ENCODE assay signal across 25 cellular contexts in the genomic region with DNA sequence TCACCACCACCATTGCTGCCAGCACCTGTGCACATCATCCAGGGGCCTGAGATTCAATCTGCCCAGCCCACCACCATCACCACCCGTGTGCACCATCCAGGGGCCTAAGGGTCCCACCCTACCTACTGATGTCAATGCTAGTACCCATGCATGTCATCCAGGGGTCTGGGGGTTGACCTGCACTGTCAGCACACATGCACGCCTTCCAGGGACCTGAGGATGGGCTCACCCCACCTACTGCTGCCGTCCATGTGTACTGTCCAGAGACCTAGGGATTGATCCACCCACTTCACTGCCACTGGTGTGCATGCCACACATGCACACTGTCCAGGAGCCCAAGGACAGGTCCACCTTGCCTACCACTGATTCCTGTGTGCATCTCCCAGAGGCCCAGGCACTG. TPM values are rescaled to one million over a fixed set of nuclear protein-coding genes. Genes with fewer than 3 reads are reported as not detected.
DNase-seq lines count a peak whose midpoint lies in the region; ATAC-seq, FAIRE-seq and TF ChIP-seq lines count a peak whose summit lies in the region.
"Had no signal": no experiment of that assay in that cellular context is flagged by ENCODE, and none has a peak within 500 bp of the region (broad histone marks: within the 10 kb centered on the region; RNA-seq: fewer than 3 reads in every experiment).

No MANE protein-coding gene starts in this region.

- no peak for TF ChIP-seq RAD21 in H1 (IDR thresholded peaks at IDR 0.05 in 1 of 2, conservative IDR thresholded peaks at IDR 0.05 in 1 of 2; ENCODE audit: low read depth in 2 of 2, low read length in 2 of 2)

- H4K5ac ChIP-seq in H1 (ENCODE audit: insufficient read length, low read depth, low read length), result no peak overlapping the region

- H2AK5ac ChIP-seq in H1 (ENCODE audit: low read depth, low read length), result no peak overlapping the region
- H2AK5ac ChIP-seq in neuronal stem cell (ENCODE audit: low read depth, low read length), result peak overlapping the region; percentile 32

- TF ChIP-seq EP300 in H1 (IDR thresholded peaks at IDR 0.05; ENCODE audit: borderline replicate concordance in 1 of 2, low read depth in 2 of 2, low read length in 2 of 2), result no peak

- H3K4me3 ChIP-seq in H1 (ENCODE audit: extremely low read depth in 1 of 4, insufficient read depth in 2 of 4, low read depth in 3 of 4, low read length in 4 of 4), result no peak overlapping the region
- H3K4me3 ChIP-seq in neuronal stem cell (ENCODE audit: low read length in 2 of 2), result peak overlapping the region in 1 of 2 donors; percentile 44
- H3K4me3 ChIP-seq in upper lobe of right lung, result no peak overlapping the region
- H3K4me3 ChIP-seq: A549, GM12878, GM23248 had no signal

- H3K18ac ChIP-seq in H1 (ENCODE audit: extremely low read depth, low read length), result no peak overlapping the region
- H3K18ac ChIP-seq in neuronal stem cell (ENCODE audit: low read length), result peak overlapping the region; percentile 64

- H3K14ac ChIP-seq in H1 (ENCODE audit: insufficient read length) (no peak overlapping the region), neuronal stem cell (ENCODE audit: low read length) (peak overlapping the region; percentile 31)

- no peak overlapping the region for H3K56ac ChIP-seq in H1 (replicated peaks; ENCODE audit: insufficient read length, low read depth, low read length)

- no peaks in the 10 kb centered on the region for H3K79me2 ChIP-seq in H1 (ENCODE audit: control insufficient read depth in 1 of 2, insufficient read depth in 2 of 2, low read length in 2 of 2)

- intact Hi-C loops in upper lobe of right lung (cut with DNase I), result no loop called here

- no peak for TF ChIP-seq POLR2A in H1 (IDR thresholded peaks at IDR 0.05; ENCODE audit: control extremely low read depth in 1 of 2, low read depth in 2 of 2, low read length in 2 of 2)

- H2AFZ ChIP-seq in H1 (ENCODE audit: low read length), result no peak overlapping the region
- H2AFZ ChIP-seq in neuronal stem cell (ENCODE audit: low read length), result no peak overlapping the region
- H2AFZ ChIP-seq: GM23248 had no signal

- H3K4ac ChIP-seq in H1 (replicated peaks; ENCODE audit: insufficient read length, low read depth, low read length) (no peak overlapping the region), neuronal stem cell (ENCODE audit: low read length) (no peak overlapping the region)

- H4K8ac ChIP-seq in H1 (ENCODE audit: extremely low read depth, insufficient read depth, low read length) (no peak overlapping the region), neuronal stem cell (ENCODE audit: low read depth, low read length) (no peak overlapping the region)

- WGBS in H1 (ENCODE audit: extremely low coverage in 1 of 2, insufficient coverage in 1 of 2, insufficient read length in 1 of 2, insufficient replicate concordance in 2 of 2, low coverage in 1 of 2, low lambda C conversion rate in 2 of 2, missing lambda C conversion rate in 1 of 2), 2 experiments, result 83% methylated on average over 3 of the region's 3 CpGs; no CpG with 5 or more reads in 1 of the 2 experiments
- WGBS in neuronal stem cell (ENCODE audit: extremely low coverage in 2 of 2, insufficient read length in 2 of 2, insufficient replicate concordance in 1 of 2), 2 donors, result no CpG with 5 or more reads among the region's 3 CpGs

- no peaks in the 10 kb centered on the region for H3K23me2 ChIP-seq in H1 (ENCODE audit: low read depth, low read length)

- H4K91ac ChIP-seq in H1 (replicated peaks; ENCODE audit: insufficient read length, low read length), result peak overlapping the region; percentile 19
- H4K91ac ChIP-seq in neuronal stem cell (ENCODE audit: low read depth, low read length, poor library complexity), result no peak overlapping the region

- H3K36me3 ChIP-seq in H1 (ENCODE audit: control insufficient read depth in 2 of 4, insufficient read depth in 4 of 4, low read length in 3 of 4) (no peaks in the 10 kb centered on the region), neuronal stem cell (replicated peaks in 1 of 2; ENCODE audit: control insufficient read depth in 2 of 2, insufficient read depth in 2 of 2, low read length in 2 of 2) (no peaks in the 10 kb centered on the region), upper lobe of right lung (no peaks in the 10 kb centered on the region)

- H3K23ac ChIP-seq in H1 (ENCODE audit: insufficient read length) (no peak overlapping the region), neuronal stem cell (ENCODE audit: low read depth, low read length, poor library complexity) (no peak overlapping the region)

- H2BK5ac ChIP-seq in H1 (ENCODE audit: low read depth, low read length), result no peak overlapping the region
- no peak overlapping the region for H2BK5ac ChIP-seq in neuronal stem cell (ENCODE audit: low read length)

- H3K4me1 ChIP-seq in H1 (replicated peaks in 1 of 4; ENCODE audit: control insufficient read depth in 3 of 4, insufficient read depth in 4 of 4, low read length in 3 of 4), result no peaks in the 10 kb centered on the region
- H3K4me1 ChIP-seq in neuronal stem cell (ENCODE audit: control insufficient read depth in 2 of 2, insufficient read depth in 1 of 2, low read depth in 1 of 2, low read length in 2 of 2), result no peaks in the 10 kb centered on the region
- H3K4me1 ChIP-seq in upper lobe of right lung, result no peaks in the 10 kb centered on the region
- H3K4me1 ChIP-seq: A549 had no signal

- TF ChIP-seq CTCF in H1 (IDR thresholded peaks at IDR 0.05; ENCODE audit: control extremely low read depth in 1 of 3, insufficient read depth in 1 of 3, low read depth in 1 of 3, low read length in 3 of 3) (no peak), upper lobe of right lung (IDR thresholded peaks at IDR 0.05) (no peak)

- DNase-seq in D341Med (ENCODE audit: low spot score) (peak; percentile 5), H1 (ENCODE audit: low read depth in 1 of 2, low spot score in 2 of 2) (no peak), neuronal stem cell (ENCODE audit: low spot score) (no peak), upper lobe of right lung (peak; percentile 32)
- DNase-seq: 8988T; ACHN; AML-193; C1 segment of cervical spinal cord; CD4-positive, alpha-beta memory T cell; COR-L47; DMS 273 treated with DMSO at 0.1 percent for 48 hours; DMS79; EL; GDM1; GM23248; H9 had no signal

- peak; percentile 26 for ATAC-seq in upper lobe of right lung
- no peak for ATAC-seq in GM19324 (IDR thresholded peaks at IDR 0.05; ENCODE audit: low FRiP score, unreplicated experiment)
- no peak for ATAC-seq in HG02678 (IDR thresholded peaks at IDR 0.05; ENCODE audit: unreplicated experiment)
- no peak for ATAC-seq in GM18858 (IDR thresholded peaks at IDR 0.05; ENCODE audit: unreplicated experiment)
- ATAC-seq: A549, GM12878, HCT116 had no signal

- CTCF ChIA-PET in H1 (lab: Charles Lee; ENCODE audit: partially characterized antibody), result interaction anchor here (0.9 kb wide), 1 partner anchor 57 kb away, joined by 3 read pairs; no protein-coding TSS in a partner anchor

- H3K27ac ChIP-seq in H1 (ENCODE audit: low read depth, low read length) (no peak overlapping the region), neuronal stem cell (replicated peaks; ENCODE audit: low read length) (no peak overlapping the region), upper lobe of right lung (no peak overlapping the region)
- H3K27ac ChIP-seq: A549, GM23248 had no signal

- no peak for FAIRE-seq in H1 (lab: Jason Lieb, UNC)
- FAIRE-seq: A549, D721Med, GM12878 had no signal

- H2BK20ac ChIP-seq in H1 (ENCODE audit: low read length), result no peak overlapping the region

- H3K9ac ChIP-seq in H1 (replicated peaks in 1 of 4; ENCODE audit: extremely low read depth in 1 of 4, low read depth in 3 of 4, low read length in 3 of 4), result no peak overlapping the region
- H3K9ac ChIP-seq in neuronal stem cell (ENCODE audit: low read depth, low read length, poor library complexity), result no peak overlapping the region
- H3K9ac ChIP-seq: GM23248 had no signal

- H2BK15ac ChIP-seq in H1 (ENCODE audit: low read length), result no peak overlapping the region
- no peak overlapping the region for H2BK15ac ChIP-seq in neuronal stem cell (ENCODE audit: low read length)

- H3K4me2 ChIP-seq in H1 (ENCODE audit: insufficient read depth in 1 of 2, low read depth in 2 of 2, low read length in 2 of 2) (no peak overlapping the region), neuronal stem cell (ENCODE audit: insufficient read depth, low read length, poor library complexity, severe bottlenecking) (no peak overlapping the region)
- H3K4me2 ChIP-seq: A549 had no signal

- no peaks in the 10 kb centered on the region for H3K9me3 ChIP-seq in H1 (ENCODE audit: insufficient read depth in 2 of 2, low read depth in 1 of 2, low read length in 1 of 2)
- no peaks in the 10 kb centered on the region for H3K9me3 ChIP-seq in neuronal stem cell (replicated peaks in 1 of 2; ENCODE audit: control insufficient read depth in 2 of 2, insufficient read depth in 1 of 2, low read depth in 1 of 2, low read length in 2 of 2)
- H3K9me3 ChIP-seq in upper lobe of right lung, result no peaks in the 10 kb centered on the region
- H3K9me3 ChIP-seq: A549 had no signal

- H3K27me3 ChIP-seq in H1 (replicated peaks in 1 of 4; ENCODE audit: control insufficient read depth in 3 of 4, extremely low read depth in 1 of 4, insufficient read depth in 3 of 4, low read length in 3 of 4), result no peaks in the 10 kb centered on the region
- no peaks in the 10 kb centered on the region for H3K27me3 ChIP-seq in neuronal stem cell (ENCODE audit: control insufficient read depth in 3 of 3, insufficient read depth in 3 of 3, low read depth in 1 of 3, low read length in 3 of 3)
- H3K27me3 ChIP-seq in upper lobe of right lung, result no peaks in the 10 kb centered on the region

- H4K20me1 ChIP-seq in H1 (replicated peaks in 1 of 2; ENCODE audit: control insufficient read depth in 1 of 2, insufficient read depth in 2 of 2, low read length in 2 of 2), result no peaks in the 10 kb centered on the region

- H2BK12ac ChIP-seq in H1 (ENCODE audit: low read depth, low read length) (no peak overlapping the region), neuronal stem cell (ENCODE audit: low read length) (peak overlapping the region; percentile 84)

- H2BK120ac ChIP-seq in H1 (replicated peaks; ENCODE audit: low read depth, low read length), result no peak overlapping the region
- no peak overlapping the region for H2BK120ac ChIP-seq in neuronal stem cell (ENCODE audit: low read depth, low read length)

- POLR2A ChIA-PET in H1 (lab: Charles Lee; ENCODE audit: partially characterized antibody), result no interaction called here

- H3K79me1 ChIP-seq in H1 (ENCODE audit: low read depth, low read length), result no peaks in the 10 kb centered on the region
- H3K79me1 ChIP-seq in neuronal stem cell (ENCODE audit: low read depth, low read length), result no peaks in the 10 kb centered on the region

RNA-seq across cellular contexts. Expression of gene OXT, which starts 11.9 kb away (rescaled TPM):
- total RNA-seq in H1 (2021; fragmentation: NEBNext Ultra II Directional; extraction: Animal tissue kit (Norgen Biotek cat#: 25700)), result not detected in 2 replicates
- polyA plus RNA-seq in H1 (2011; rRNA removed), result not detected in 2 replicates
- not detected for polyA plus RNA-seq in H1 (2011; cell fraction: cytosol; rRNA removed)
- polyA plus RNA-seq in H1 (2011; cell fraction: nucleus; rRNA removed), result not detected
- polyA plus RNA-seq in H1 (2012, experiment 1 of 2), result 0.51 to 0.70 TPM in 2 of 4 replicates, not detected in the others
- not detected for polyA plus RNA-seq in H1 (2012, experiment 2 of 2)
- polyA plus RNA-seq in H1 (2013, experiment 1 of 2), result 0.95 TPM
- 0.85 TPM for polyA plus RNA-seq in H1 (2013, experiment 2 of 2)
- not detected in 2 replicates for polyA minus RNA-seq in H1 (2011; rRNA and poly(A)+ RNA removed)
- polyA minus RNA-seq in H1 (2011; cell fraction: cytosol; rRNA and poly(A)+ RNA removed), result not detected
- not detected for polyA minus RNA-seq in H1 (2011; cell fraction: nucleus; rRNA and poly(A)+ RNA removed)
- polyA plus RNA-seq in neuronal stem cell (2013, experiment 1 of 2), result 0.17 TPM
- polyA plus RNA-seq in neuronal stem cell (2013, experiment 2 of 2), result 0.12 TPM
- total RNA-seq in upper lobe of right lung, result not detected
- total RNA-seq: GM12878, GM23248, H4, H9 had no signal
- polyA plus RNA-seq: A549, BJ, GM12878 had no signal

RNA-seq across cellular contexts. Expression of gene MRPS26, which starts 13.6 kb away (rescaled TPM):
- total RNA-seq in H1 (2021; fragmentation: NEBNext Ultra II Directional; extraction: Animal tissue kit (Norgen Biotek cat#: 25700)), result 100 and 103 TPM in 2 replicates
- 83.6 and 99.2 TPM in 2 replicates for polyA plus RNA-seq in H1 (2011; rRNA removed)
- 125 TPM for polyA plus RNA-seq in H1 (2011; cell fraction: cytosol; rRNA removed)
- polyA plus RNA-seq in H1 (2011; cell fraction: nucleus; rRNA removed), result 95.7 TPM
- 81.4 to 116 TPM (median 109 TPM) in 4 replicates for polyA plus RNA-seq in H1 (2012, experiment 1 of 2)
- 82.9 TPM for polyA plus RNA-seq in H1 (2012, experiment 2 of 2)
- polyA plus RNA-seq in H1 (2013, experiment 1 of 2), result 62.7 TPM
- 62.2 TPM for polyA plus RNA-seq in H1 (2013, experiment 2 of 2)
- polyA minus RNA-seq in H1 (2011; rRNA and poly(A)+ RNA removed), result 17.6 and 27.5 TPM in 2 replicates
- polyA minus RNA-seq in H1 (2011; cell fraction: cytosol; rRNA and poly(A)+ RNA removed), result 38.5 TPM
- 29.2 TPM for polyA minus RNA-seq in H1 (2011; cell fraction: nucleus; rRNA and poly(A)+ RNA removed)
- 58.4 TPM for polyA plus RNA-seq in neuronal stem cell (2013, experiment 1 of 2)
- 57.2 TPM for polyA plus RNA-seq in neuronal stem cell (2013, experiment 2 of 2)
- total RNA-seq in upper lobe of right lung, result 32.0 TPM

RNA-seq across cellular contexts. Expression of gene GNRH2, which starts 16.1 kb away (rescaled TPM):
- total RNA-seq in H1 (2021; fragmentation: NEBNext Ultra II Directional; extraction: Animal tissue kit (Norgen Biotek cat#: 25700)), result 0.61 and 0.82 TPM in 2 replicates
- 0.09 and 0.16 TPM in 2 replicates for polyA plus RNA-seq in H1 (2011; rRNA removed)
- polyA plus RNA-seq in H1 (2011; cell fraction: cytosol; rRNA removed), result 0.16 TPM
- polyA plus RNA-seq in H1 (2011; cell fraction: nucleus; rRNA removed), result 1.5 TPM
- polyA plus RNA-seq in H1 (2012, experiment 1 of 2), result 0.27 to 0.90 TPM (median 0.64 TPM) in 3 of 4 replicates, not detected in the other
- polyA plus RNA-seq in H1 (2012, experiment 2 of 2), result not detected
- polyA plus RNA-seq in H1 (2013, experiment 1 of 2), result not detected
- 0.18 TPM for polyA plus RNA-seq in H1 (2013, experiment 2 of 2)
- 0.34 and 1.4 TPM in 2 replicates for polyA minus RNA-seq in H1 (2011; rRNA and poly(A)+ RNA removed)
- polyA minus RNA-seq in H1 (2011; cell fraction: cytosol; rRNA and poly(A)+ RNA removed), result not detected
- 2.2 TPM for polyA minus RNA-seq in H1 (2011; cell fraction: nucleus; rRNA and poly(A)+ RNA removed)
- not detected for polyA plus RNA-seq in neuronal stem cell (2013, experiment 1 of 2)
- polyA plus RNA-seq in neuronal stem cell (2013, experiment 2 of 2), result not detected
- total RNA-seq in upper lobe of right lung, result not detected
- total RNA-seq: GM23248, H4 had no signal
- polyA plus RNA-seq: BJ; CD4-positive, alpha-beta memory T cell; GM23248 had no signal

RNA-seq across cellular contexts. Expression of gene AVP, which starts 25.0 kb away (rescaled TPM):
- 0.77 TPM in 1 of 2 replicates, not detected in the other for total RNA-seq in H1 (2021; fragmentation: NEBNext Ultra II Directional; extraction: Animal tissue kit (Norgen Biotek cat#: 25700))
- 0.18 and 0.42 TPM in 2 replicates for polyA plus RNA-seq in H1 (2011; rRNA removed)
- polyA plus RNA-seq in H1 (2011; cell fraction: cytosol; rRNA removed), result not detected
- not detected for polyA plus RNA-seq in H1 (2011; cell fraction: nucleus; rRNA removed)
- polyA plus RNA-seq in H1 (2012, experiment 1 of 2), result 0.35 TPM in 1 of 4 replicates, not detected in the others
- not detected for polyA plus RNA-seq in H1 (2012, experiment 2 of 2)
- polyA plus RNA-seq in H1 (2013, experiment 1 of 2), result 0.69 TPM
- 0.28 TPM for polyA plus RNA-seq in H1 (2013, experiment 2 of 2)
- not detected in 2 replicates for polyA minus RNA-seq in H1 (2011; rRNA and poly(A)+ RNA removed)
- not detected for polyA minus RNA-seq in H1 (2011; cell fraction: cytosol; rRNA and poly(A)+ RNA removed)
- polyA minus RNA-seq in H1 (2011; cell fraction: nucleus; rRNA and poly(A)+ RNA removed), result not detected
- not detected for polyA plus RNA-seq in neuronal stem cell (2013, experiment 1 of 2)
- polyA plus RNA-seq in neuronal stem cell (2013, experiment 2 of 2), result 0.07 TPM
- not detected for total RNA-seq in upper lobe of right lung
- total RNA-seq: CD4-positive, alpha-beta memory T cell; GM12878; GM23248; H4; H9 had no signal
- polyA plus RNA-seq: A549; BJ; CD4-positive, alpha-beta memory T cell; GM12878; GM23248 had no signal

Comparison
In these comparisons a context has a peak if more than half of its experiments do, and no peak if none do; other contexts are left out.
1. DNase-seq: peak in D341Med (single experiment) and upper lobe of right lung (single experiment); none in H1 (0 of 2) and neuronal stem cell (single experiment).